Comparison of ENCODE assay signal across 8 cellular contexts in the genomic region with DNA sequence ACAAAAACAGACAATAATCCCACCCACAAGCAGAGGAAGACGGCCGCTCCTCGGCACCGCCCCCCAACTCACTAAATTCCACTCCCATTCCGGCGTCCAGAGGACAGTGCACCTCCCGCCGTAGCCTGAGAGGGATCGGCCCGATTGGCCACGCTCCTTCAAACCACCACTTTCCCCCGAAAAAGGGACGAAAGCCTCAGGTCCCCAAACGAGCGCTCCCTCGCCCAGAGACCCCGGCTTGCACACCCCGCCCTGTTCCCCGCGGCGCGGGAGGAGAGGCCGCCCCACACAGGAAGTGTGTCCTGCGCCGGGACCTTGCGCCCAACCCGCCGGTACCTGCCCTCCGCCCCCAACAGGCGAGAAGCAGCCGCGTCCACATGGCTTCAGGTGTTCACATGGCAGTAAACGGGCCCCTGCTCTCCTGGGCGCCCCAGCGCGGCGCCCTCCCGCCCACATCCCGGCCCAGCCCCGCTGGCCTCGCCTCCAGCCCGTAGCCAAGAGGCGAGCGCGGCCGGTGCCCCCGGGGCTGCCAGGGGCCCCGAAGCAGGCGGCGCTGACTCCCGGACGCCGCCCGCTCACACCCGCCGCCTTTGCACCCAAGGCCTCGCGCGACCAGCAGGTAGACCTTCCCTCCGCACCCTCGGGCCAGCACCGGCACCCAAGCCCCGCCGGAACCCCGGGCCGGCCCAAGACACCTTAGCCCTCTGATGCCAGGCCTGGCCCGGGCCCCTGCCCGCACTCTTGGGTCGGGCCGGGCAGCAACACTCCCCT. TPM values are rescaled to one million over a fixed set of nuclear protein-coding genes. Genes with fewer than 3 reads are reported as not detected.
DNase-seq lines count a peak whose midpoint lies in the region; ATAC-seq and TF ChIP-seq lines count a peak whose summit lies in the region.

No MANE protein-coding gene starts in this region.

- H3K9me3 Mint-ChIP-seq in natural killer cell = no peaks in the 10 kb centered on the region
- H3K9me3 Mint-ChIP-seq in stimulated activated naive CD8-positive, alpha-beta T cell treated with anti-CD3 and anti-CD28 coated beads, Interleukin-15, amount 100 ng/mL, for 72 hours = no peaks in the 10 kb centered on the region

- H3K27ac Mint-ChIP-seq in natural killer cell = peak overlapping the region; percentile 87 to 88
- peak overlapping the region; percentile 94 for H3K27ac Mint-ChIP-seq in stimulated activated naive CD8-positive, alpha-beta T cell treated with anti-CD3 and anti-CD28 coated beads, Interleukin-15, amount 100 ng/mL, for 72 hours

- DNase-seq in AG04449 (ENCODE audit: low read depth, low spot score) = no peak
- peak; percentile 12 for DNase-seq in NCI-H774 (lab: John Stamatoyannopoulos, UW)
- DNase-seq in activated T-cell treated with anti-CD3 and anti-CD28 coated beads for 24 hours (ENCODE audit: low read depth) = peak; percentile 59
- peak; percentile 49 for DNase-seq in natural killer cell
- peak; percentile 75 to 80 for DNase-seq in stimulated activated naive CD8-positive, alpha-beta T cell treated with anti-CD3 and anti-CD28 coated beads, Interleukin-15, amount 100 ng/mL, for 72 hours

- intact Hi-C loops in natural killer cell (cut with micrococcal nuclease) = no loop called here

- no peaks in the 10 kb centered on the region for H3K9me3 ChIP-seq in esophagus (ENCODE audit: control insufficient read depth in 2 of 2, insufficient read depth in 1 of 2, low read depth in 1 of 2, low read length in 1 of 2)

- peak; percentile 50 for ATAC-seq in GM18867 (IDR thresholded peaks at IDR 0.05; ENCODE audit: unreplicated experiment)
- ATAC-seq in HG03066 (IDR thresholded peaks at IDR 0.05; ENCODE audit: low read depth, unreplicated experiment) = peak; percentile 53
- ATAC-seq in natural killer cell = peak; percentile 28 to 39 (median 34)
- peak; percentile 85 for ATAC-seq in stimulated activated naive CD8-positive, alpha-beta T cell treated with anti-CD3 and anti-CD28 coated beads, Interleukin-15, amount 100 ng/mL, for 72 hours

- H3K4me3 ChIP-seq in AG04449 (ENCODE audit: low read depth, low read length) (peak overlapping the region; percentile 73), esophagus (ENCODE audit: low read depth in 1 of 2, low read length in 2 of 2) (peak overlapping the region; percentile 81 to 96)

- H3K27ac ChIP-seq in esophagus (ENCODE audit: low read depth in 2 of 2, low read length in 1 of 2) = peak overlapping the region; percentile 87 to 95

- peak overlapping the region; percentile 97 for H3K4me3 Mint-ChIP-seq in natural killer cell
- peak overlapping the region; percentile 96 to 98 for H3K4me3 Mint-ChIP-seq in stimulated activated naive CD8-positive, alpha-beta T cell treated with anti-CD3 and anti-CD28 coated beads, Interleukin-15, amount 100 ng/mL, for 72 hours

- H3K27me3 ChIP-seq in esophagus (ENCODE audit: control insufficient read depth in 1 of 2, insufficient read depth in 2 of 2, low read length in 2 of 2) = no peaks in the 10 kb centered on the region

- CTCF ChIA-PET in AG04449 (lab: Yijun Ruan, JAX) = interaction anchor here (0.8 to 1.2 kb wide), 3 partner anchors 9 to 178 kb away, joined by 3 to 4 read pairs (median 3); no protein-coding TSS in a partner anchor

- no peaks in the 10 kb centered on the region for H3K27me3 Mint-ChIP-seq in natural killer cell (ENCODE audit: low read depth in 2 of 2)
- H3K27me3 Mint-ChIP-seq in stimulated activated naive CD8-positive, alpha-beta T cell treated with anti-CD3 and anti-CD28 coated beads, Interleukin-15, amount 100 ng/mL, for 72 hours = no peaks in the 10 kb centered on the region

- peaks cover 29 to 30% of the 10 kb centered on the region in 2 donors for H3K4me1 Mint-ChIP-seq in natural killer cell
- peaks cover 50% of the 10 kb centered on the region for H3K4me1 Mint-ChIP-seq in stimulated activated naive CD8-positive, alpha-beta T cell treated with anti-CD3 and anti-CD28 coated beads, Interleukin-15, amount 100 ng/mL, for 72 hours

- POLR2A ChIA-PET in AG04449 (lab: Yijun Ruan, JAX) = no interaction called here

- no peaks in the 10 kb centered on the region for H3K36me3 Mint-ChIP-seq in natural killer cell

- peaks cover 2 to 3% of the 10 kb centered on the region in 2 donors for H3K4me1 ChIP-seq in esophagus (ENCODE audit: control insufficient read depth in 2 of 2, insufficient read depth in 2 of 2, low read length in 1 of 2)

- H3K36me3 ChIP-seq in esophagus (ENCODE audit: control insufficient read depth in 2 of 2, insufficient read depth in 2 of 2, low read length in 1 of 2) = no peaks in the 10 kb centered on the region

- TF ChIP-seq CTCF in AG04449 (IDR thresholded peaks at IDR 0.05; ENCODE audit: insufficient read depth, low read length, missing control alignments) (no peak), natural killer cell (IDR thresholded peaks at IDR 0.05) (no peak)

- 0 to 1% methylated on average over 57 to 70 of the region's 70 CpGs for WGBS in esophagus, 2 donors

RNA-seq across cellular contexts. Expression of a gene that starts 0.9 kb away (rescaled TPM):
- polyA plus RNA-seq in esophagus = 10 to 100 TPM; 14.5 to 15.0 TPM
- total RNA-seq in natural killer cell = 10 to 100 TPM; 57.8 to 70.8 (median 69.1) TPM

Comparison
In these comparisons a context has a peak if more than half of its experiments do, and no peak if none do; other contexts are left out.
1. ATAC-seq: peak in every context shown above with its lines; median percentile 85 in stimulated activated naive CD8-positive, alpha-beta T cell treated with anti-CD3 and anti-CD28 coated beads, Interleukin-15, amount 100 ng/mL, for 72 hours; 53 in HG03066; 50 in GM18867; 34 in natural killer cell.